ENCODE assay signal across 11 cellular contexts in the genomic region with DNA sequence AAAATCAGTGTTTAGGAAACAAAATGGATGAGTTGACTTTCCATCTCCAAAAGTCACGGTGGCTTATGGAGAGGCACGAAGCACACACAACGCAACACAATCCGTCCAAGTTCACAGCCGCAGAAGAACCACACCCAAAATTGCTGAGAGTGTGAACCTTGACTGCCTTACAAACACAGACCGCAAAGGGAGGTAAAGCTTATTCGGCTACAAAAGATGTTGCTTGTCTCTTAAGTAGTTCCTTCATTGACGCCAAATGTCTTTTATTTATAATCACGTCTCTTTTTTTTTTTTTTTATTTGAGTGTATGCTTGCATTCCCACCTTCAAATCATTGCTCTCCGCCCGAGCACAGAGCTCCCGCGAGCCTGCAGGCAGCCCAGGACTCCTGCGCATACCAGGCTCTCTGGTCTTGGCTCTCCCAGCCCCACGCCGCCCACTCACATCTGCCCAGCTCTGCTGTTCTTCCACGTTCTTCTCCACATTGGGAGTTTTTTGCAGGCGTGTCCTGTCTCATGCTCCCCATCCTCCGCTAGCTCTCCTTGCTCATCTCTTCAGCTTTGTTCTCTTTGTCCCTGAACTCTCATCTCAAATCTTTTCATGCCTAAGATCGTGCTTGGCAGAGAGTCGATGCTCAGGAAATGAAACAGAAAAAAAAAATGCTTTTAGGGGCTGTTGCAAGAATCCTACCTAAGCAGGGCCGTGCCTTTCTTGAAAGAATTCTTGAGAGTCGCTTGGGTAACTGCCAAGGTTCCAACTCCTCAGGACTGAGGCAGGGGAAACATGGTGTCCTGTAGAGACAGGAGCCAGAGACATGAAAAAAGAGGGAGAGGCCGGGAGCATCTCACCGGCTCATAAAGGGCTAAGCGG. TPM values are rescaled to one million over a fixed set of nuclear protein-coding genes. Genes with fewer than 3 reads are reported as not detected.
DNase-seq lines count a peak whose midpoint lies in the region; ATAC-seq and TF ChIP-seq lines count a peak whose summit lies in the region.
"Had no signal": no experiment of that assay in that cellular context is flagged by ENCODE, and none has a peak within 500 bp of the region (broad histone marks: within the 10 kb centered on the region; RNA-seq: fewer than 3 reads in every experiment).

No MANE protein-coding gene starts in this region.

- peak overlapping the region; percentile 96 for H3K27ac Mint-ChIP-seq in CD4-positive, alpha-beta T cell
- H3K27ac Mint-ChIP-seq in H9, result no peak overlapping the region; a peak in 1 of 7 replicates

- no peak overlapping the region for H3K23ac ChIP-seq in H9 (ENCODE audit: insufficient read length, low read depth, low read length)

- H3K9me3 ChIP-seq in CD4-positive, alpha-beta T cell (ENCODE audit: control insufficient read depth, low read length), result no peaks in the 10 kb centered on the region
- no peaks in the 10 kb centered on the region for H3K9me3 ChIP-seq in ovary
- H3K9me3 ChIP-seq in H9 (ENCODE audit: control insufficient read depth, low read depth, low read length), result no peaks in the 10 kb centered on the region
- no peaks in the 10 kb centered on the region for H3K9me3 ChIP-seq in Peyer's patch
- H3K9me3 ChIP-seq: adrenal gland had no signal

- POLR2A ChIA-PET in CD4-positive, alpha-beta T cell (lab: Charles Lee), result interaction anchor here (0.6 to 6.5 kb wide), 18 partner anchors 10 to 747 kb away, joined by 3 to 70 read pairs (median 4); a partner anchor contains a TSS

- intact Hi-C loops in CD4-positive, alpha-beta T cell (cut with DNase I, micrococcal nuclease), result loop anchor here in 1 of 2 experiments (1.0 to 2.0 kb wide), 4 partner anchors 26 to 58 kb away; a partner anchor contains a TSS
- intact Hi-C loops in ovary (cut with DNase I), result no loop called here

- no peak overlapping the region for H4K5ac ChIP-seq in H9 (ENCODE audit: insufficient read length, low read depth, low read length)

- no peaks in the 10 kb centered on the region for H3K23me2 ChIP-seq in H9 (ENCODE audit: insufficient read length, low read depth, low read length, poor library complexity, severe bottlenecking)

- H3K9me3 Mint-ChIP-seq in CD4-positive, alpha-beta T cell, result no peaks in the 10 kb centered on the region
- H3K9me3 Mint-ChIP-seq in H9, result no peaks in the 10 kb centered on the region; a peak in 1 of 5 replicates

- peak overlapping the region; percentile 88 for H3K4me3 Mint-ChIP-seq in CD4-positive, alpha-beta T cell
- no peak overlapping the region for H3K4me3 Mint-ChIP-seq in H9

- no peak overlapping the region for H3K4ac ChIP-seq in H9 (ENCODE audit: low read depth, low read length)

- no peak overlapping the region for H3K14ac ChIP-seq in H9 (ENCODE audit: insufficient read depth, low read length)

- H2BK120ac ChIP-seq in H9 (ENCODE audit: low read depth, low read length, poor library complexity, severe bottlenecking), result no peak overlapping the region

- H3K18ac ChIP-seq in H9 (ENCODE audit: insufficient read length, low read depth, low read length), result no peak overlapping the region

- H3K27ac ChIP-seq in CD4-positive, alpha-beta T cell (ENCODE audit: low read depth, low read length), result peak overlapping the region; percentile 76
- H3K27ac ChIP-seq in ovary, result no peak overlapping the region
- H3K27ac ChIP-seq in H9 (ENCODE audit: insufficient read length, low read depth, low read length), result no peak overlapping the region
- peak overlapping the region in 1 of 4 donors; percentile 53 for H3K27ac ChIP-seq in Peyer's patch
- H3K27ac ChIP-seq: adrenal gland had no signal

- H3K4me3 ChIP-seq in ovary, result peak overlapping the region; percentile 7
- H3K4me3 ChIP-seq in Peyer's patch, result no peak overlapping the region
- H3K4me3 ChIP-seq: adrenal gland had no signal

- H3K4me2 ChIP-seq in H9 (ENCODE audit: insufficient read depth, insufficient read length, low read length), result no peak overlapping the region

- TF ChIP-seq EP300 in ovary (IDR thresholded peaks at IDR 0.05), result no peak

- 17 to 26% (median 17%) methylated on average over 26 of the region's 26 CpGs for WGBS in ovary, 3 donors
- no CpG with 5 or more reads among the region's 26 CpGs for WGBS in H9 (ENCODE audit: extremely low coverage, insufficient read length, low lambda C conversion rate)

- H4K91ac ChIP-seq in H9 (ENCODE audit: insufficient read length, low read depth, low read length), result no peak overlapping the region

- peaks cover 91% of the 10 kb centered on the region for H3K4me1 Mint-ChIP-seq in CD4-positive, alpha-beta T cell (ENCODE audit: low read depth)
- H3K4me1 Mint-ChIP-seq in H9, result peaks cover 4 to 7% of the 10 kb centered on the region in 2 experiments; a peak in 3 of 4 replicates

- H2BK15ac ChIP-seq in H9 (ENCODE audit: low read depth, low read length), result no peak overlapping the region

- peak in 5 of 10 experiments; percentile 13 to 70 (median 39) for DNase-seq in CD4-positive, alpha-beta T cell
- DNase-seq in activated CD4-positive, alpha-beta T cell treated with anti-CD3 and anti-CD28 coated beads, Interleukin-2, amount 50 U/mL, for 48 hours, result peak; percentile 20
- DNase-seq in central memory CD4-positive, alpha-beta T cell, result peak; percentile 75
- DNase-seq in ovary, result peak in 3 of 5 donors; percentile 22 to 50 (median 39)
- DNase-seq in NCI-H146 treated with DMSO at 0.1 percent for 48 hours (lab: John Stamatoyannopoulos, UW; ENCODE audit: unreplicated experiment), result no peak
- DNase-seq in H9, result no peak
- no peak for DNase-seq in SIG-M5 (lab: John Stamatoyannopoulos, UW)
- no peak for DNase-seq in Peyer's patch
- DNase-seq: adrenal gland, NCI-H1417 treated with DMSO at 0.1 percent for 48 hours had no signal

- H4K20me1 ChIP-seq in H9 (ENCODE audit: control insufficient read depth, insufficient read depth, insufficient read length), result no peaks in the 10 kb centered on the region

- H2BK5ac ChIP-seq in H9 (ENCODE audit: insufficient read length, low read length), result no peak overlapping the region

- H2BK20ac ChIP-seq in H9 (ENCODE audit: low read depth, low read length, poor library complexity, severe bottlenecking), result no peak overlapping the region

- H3K79me2 ChIP-seq in H9 (ENCODE audit: insufficient read depth, low read length), result no peaks in the 10 kb centered on the region

- no peak overlapping the region for H2BK12ac ChIP-seq in H9 (ENCODE audit: insufficient read length, low read depth, low read length)

- no peak overlapping the region for H3K56ac ChIP-seq in H9 (ENCODE audit: insufficient read length, low read depth, low read length)

- H3K36me3 ChIP-seq in ovary, result no peaks in the 10 kb centered on the region
- no peaks in the 10 kb centered on the region for H3K36me3 ChIP-seq in Peyer's patch
- H3K36me3 ChIP-seq: adrenal gland had no signal

- TF ChIP-seq CTCF in CD4-positive, alpha-beta T cell (IDR thresholded peaks at IDR 0.05), result no peak
- TF ChIP-seq CTCF in ovary (IDR thresholded peaks at IDR 0.05), result no peak
- TF ChIP-seq CTCF in H9 (conservative IDR thresholded peaks at IDR 0.05), result no peak
- no peak for TF ChIP-seq CTCF in Peyer's patch (IDR thresholded peaks at IDR 0.05)

- no peak overlapping the region for H3T11ph ChIP-seq in H9 (ENCODE audit: low read length)

- peak; percentile 52 for ATAC-seq in CD4-positive, alpha-beta T cell (ENCODE audit: poor library complexity)

- CTCF ChIA-PET in CD4-positive, alpha-beta T cell (lab: Charles Lee), result no interaction called here

- TF ChIP-seq POLR2A in ovary (IDR thresholded peaks at IDR 0.05) (no peak), Peyer's patch (IDR thresholded peaks at IDR 0.05) (no peak)

- H2AK5ac ChIP-seq in H9 (ENCODE audit: insufficient read length, low read length), result no peak overlapping the region

- no peak overlapping the region for H4K8ac ChIP-seq in H9 (replicated peaks; ENCODE audit: insufficient read length, low read depth, low read length)

- no peak overlapping the region for H2AFZ ChIP-seq in H9 (ENCODE audit: low read length)

- H3K27me3 Mint-ChIP-seq in CD4-positive, alpha-beta T cell, result no peaks in the 10 kb centered on the region
- H3K27me3 Mint-ChIP-seq in H9 (ENCODE audit: low read depth), result peaks cover 2% of the 10 kb centered on the region

- H3K4me1 ChIP-seq in ovary (ENCODE audit: insufficient read depth) (no peaks in the 10 kb centered on the region), H9 (ENCODE audit: insufficient read depth, low read length) (no peaks in the 10 kb centered on the region), Peyer's patch (peaks cover 0 to 8% (median 2%) of the 10 kb centered on the region in 4 donors)
- H3K4me1 ChIP-seq: adrenal gland had no signal

- no peaks in the 10 kb centered on the region for H3K27me3 ChIP-seq in CD4-positive, alpha-beta T cell (ENCODE audit: control insufficient read depth, insufficient read depth, low read length)
- H3K27me3 ChIP-seq in ovary (no peaks in the 10 kb centered on the region), H9 (ENCODE audit: insufficient read depth, low read length) (no peaks in the 10 kb centered on the region), Peyer's patch (no peaks in the 10 kb centered on the region)
- H3K27me3 ChIP-seq: adrenal gland had no signal

- H3K9ac ChIP-seq in H9 (ENCODE audit: extremely low read depth, insufficient read length, low read length), result no peak overlapping the region

- H3K79me1 ChIP-seq in H9 (ENCODE audit: insufficient read depth, low read depth, low read length, poor library complexity, severe bottlenecking), result no peaks in the 10 kb centered on the region

- no peaks in the 10 kb centered on the region for H3K36me3 Mint-ChIP-seq in CD4-positive, alpha-beta T cell (ENCODE audit: low read depth)
- H3K36me3 Mint-ChIP-seq in H9 (ENCODE audit: insufficient read depth in 1 of 3, low read depth in 3 of 3), result no peaks in the 10 kb centered on the region

RNA-seq across cellular contexts. Expression of a gene that starts 25.8 kb away (rescaled TPM):
- total RNA-seq in CD4-positive, alpha-beta T cell, result 1 to 10 TPM; 1.3 to 2.1 TPM
- total RNA-seq in ovary (1 to 10 TPM; 1.3 to 3.1 (median 1.7) TPM), H9 (2021) (not detected in 2 replicates), Peyer's patch (10 to 100 TPM in 1 of 4 donors, 1 to 10 TPM in 1, not detected in 2; 1.7 to 39.6 TPM)
- polyA plus RNA-seq in ovary, result 10 to 100 TPM in 1 of 2 donors, 1 to 10 TPM in 1; 2.4 to 13.8 TPM
- total RNA-seq: HT1080 had no signal

Comparison
In these comparisons a context has a peak if more than half of its experiments do, and no peak if none do; other contexts are left out.
1. DNase-seq: peak in activated CD4-positive, alpha-beta T cell treated with anti-CD3 and anti-CD28 coated beads, Interleukin-2, amount 50 U/mL, for 48 hours (2 of 2), central memory CD4-positive, alpha-beta T cell (single experiment) and ovary (3 of 5); none in NCI-H146 treated with DMSO at 0.1 percent for 48 hours (single experiment), H9 (single experiment), SIG-M5 (single experiment) and Peyer's patch (0 of 3).